ENCODE assay signal across 8 cellular contexts in genomic region chr10:70575874-70576802, GRCh38. TPM values are rescaled to one million over a fixed set of nuclear protein-coding genes. Genes with fewer than 3 reads are reported as not detected.
DNase-seq lines count a peak whose midpoint lies in the region; ATAC-seq and TF ChIP-seq lines count a peak whose summit lies in the region.

No MANE protein-coding gene starts in this region.

- TF ChIP-seq CTCF in activated B cell treated with CpG ODN at 0.5 μM for 24 hours (IDR thresholded peaks at IDR 0.05) (no peak), transverse colon (IDR thresholded peaks at IDR 0.05) (no peak)

- H2AFZ ChIP-seq in GM23248: no peak overlapping the region

- no peaks in the 10 kb centered on the region; the same call in 1 of the 2 replicates for H3F3A ChIP-seq in GM23248 (ENCODE audit: insufficient read depth)

- H3K4me2 ChIP-seq in GM23248 (ENCODE audit: unreplicated experiment): no peak overlapping the region

- H3K4me1 ChIP-seq in GM23248 (ENCODE audit: insufficient read depth) (peaks cover 9% of the 10 kb centered on the region), transverse colon (peaks cover 11 to 20% (median 14%) of the 10 kb centered on the region in 4 donors)

- no peak for DNase-seq in activated naive CD4-positive, alpha-beta T cell treated with Interleukin-2 at 50 U/mL for 16 hours
- DNase-seq in GM23248 (peak; percentile 59), LoVo (ENCODE audit: low spot score) (peak; percentile 58), activated B cell treated with CpG ODN at 0.5 μM for 24 hours (no peak), iris pigment epithelial cell (ENCODE audit: low read depth) (peak; percentile 71), transverse colon (peak; percentile 66), NCI-H2171 treated with DMSO at 0.1 percent for 48 hours (lab: John Stamatoyannopoulos, UW) (no peak)

- no peaks in the 10 kb centered on the region for H3K9me3 Mint-ChIP-seq in activated naive CD4-positive, alpha-beta T cell treated with anti-CD3 and anti-CD28 coated beads, Interleukin-2, amount 50 U/mL, for 24 hours
- H3K9me3 Mint-ChIP-seq in activated B cell treated with CpG ODN at 0.5 μM for 24 hours: no peaks in the 10 kb centered on the region

- H3K4me3 ChIP-seq in GM23248 (no peak overlapping the region), transverse colon (no peak overlapping the region)

- H3K27ac ChIP-seq in GM23248 (no peak overlapping the region), transverse colon (peak overlapping the region in 3 of 4 donors; percentile 23 to 58 (median 40))

- ATAC-seq in activated B cell treated with CpG ODN at 0.5 μM for 24 hours (ENCODE audit: low read depth): peak; percentile 56

- no peak overlapping the region for H3K4me3 Mint-ChIP-seq in activated naive CD4-positive, alpha-beta T cell treated with anti-CD3 and anti-CD28 coated beads, Interleukin-2, amount 50 U/mL, for 24 hours
- peak overlapping the region; percentile 57 for H3K4me3 Mint-ChIP-seq in activated B cell treated with CpG ODN at 0.5 μM for 24 hours

- in situ Hi-C loops in GM23248 (cut with MboI) (no loop called here), transverse colon (cut with MboI; ENCODE audit: low pct_ligation_motif_present in 1 of 4, low pct_unique_long_range_greater_than_20kb in 1 of 4, low sequenced_read_pairs in 3 of 4) (no loop called here)

- H3K27me3 ChIP-seq in GM23248 (replicated peaks; ENCODE audit: insufficient read depth) (no peaks in the 10 kb centered on the region), transverse colon (no peaks in the 10 kb centered on the region)

- H4K20me1 ChIP-seq in GM23248 (ENCODE audit: insufficient read depth): no peaks in the 10 kb centered on the region

- no peak for TF ChIP-seq EP300 in transverse colon (IDR thresholded peaks at IDR 0.05; ENCODE audit: low read depth)

- no peaks in the 10 kb centered on the region for H3K9me2 ChIP-seq in GM23248 (ENCODE audit: insufficient read depth)

- no peaks in the 10 kb centered on the region for H3K36me3 Mint-ChIP-seq in activated naive CD4-positive, alpha-beta T cell treated with anti-CD3 and anti-CD28 coated beads, Interleukin-2, amount 50 U/mL, for 24 hours
- H3K36me3 Mint-ChIP-seq in activated B cell treated with CpG ODN at 0.5 μM for 24 hours (ENCODE audit: low read depth): peaks cover 1% of the 10 kb centered on the region

- CTCF ChIA-PET in activated B cell treated with CpG ODN at 0.5 μM for 24 hours (lab: Charles Lee): interaction anchor here (0.8 to 0.9 kb wide), 2 partner anchors 28 to 705 kb away, joined by 3 read pairs; no protein-coding TSS in a partner anchor

- H3K79me2 ChIP-seq in GM23248 (ENCODE audit: insufficient read depth): no peaks in the 10 kb centered on the region

- peaks cover 50% of the 10 kb centered on the region for H3K4me1 Mint-ChIP-seq in activated naive CD4-positive, alpha-beta T cell treated with anti-CD3 and anti-CD28 coated beads, Interleukin-2, amount 50 U/mL, for 24 hours
- H3K4me1 Mint-ChIP-seq in activated B cell treated with CpG ODN at 0.5 μM for 24 hours: peaks cover 55% of the 10 kb centered on the region

- H3K36me3 ChIP-seq in GM23248 (ENCODE audit: low read depth) (no peaks in the 10 kb centered on the region), transverse colon (no peaks in the 10 kb centered on the region)

- POLR2A ChIA-PET in activated B cell treated with CpG ODN at 0.5 μM for 24 hours (lab: Charles Lee): interaction anchor here (0.6 to 1.2 kb wide), 2 partner anchors 115 to 842 kb away, joined by 3 read pairs; no protein-coding TSS in a partner anchor

- H3K27me3 Mint-ChIP-seq in activated naive CD4-positive, alpha-beta T cell treated with anti-CD3 and anti-CD28 coated beads, Interleukin-2, amount 50 U/mL, for 24 hours: no peaks in the 10 kb centered on the region
- no peaks in the 10 kb centered on the region for H3K27me3 Mint-ChIP-seq in activated B cell treated with CpG ODN at 0.5 μM for 24 hours

- 40 to 44% methylated on average over 12 of the region's 12 CpGs for WGBS in GM23248 (ENCODE audit: low coverage in 1 of 2, low lambda C conversion rate in 2 of 2, missing lambda C conversion rate in 2 of 2), 2 experiments
- WGBS in transverse colon (ENCODE audit: low coverage in 1 of 2), 2 donors: 28 to 33% methylated on average over 5 to 12 of the region's 12 CpGs

- no peak overlapping the region for H3K9ac ChIP-seq in GM23248

- intact Hi-C loops in activated B cell treated with CpG ODN at 0.5 μM for 24 hours (cut with micrococcal nuclease): no loop called here
- intact Hi-C loops in transverse colon (cut with DNase I; ENCODE audit: low total_unique reads): no loop called here

- no peak for TF ChIP-seq POLR2A in transverse colon (IDR thresholded peaks at IDR 0.05)

- H3K9me3 ChIP-seq in GM23248 (ENCODE audit: low read depth) (no peaks in the 10 kb centered on the region), transverse colon (no peaks in the 10 kb centered on the region)

- H3K27ac Mint-ChIP-seq in activated naive CD4-positive, alpha-beta T cell treated with anti-CD3 and anti-CD28 coated beads, Interleukin-2, amount 50 U/mL, for 24 hours: peak overlapping the region; percentile 1
- H3K27ac Mint-ChIP-seq in activated B cell treated with CpG ODN at 0.5 μM for 24 hours: peak overlapping the region; percentile 57

RNA-seq across cellular contexts. Expression of gene PRF1, which starts 26.4 kb away (rescaled TPM):
- not detected in 2 replicates for total RNA-seq in GM23248 (2014; rRNA removed; shearing (Covaris generic))
- polyA plus RNA-seq in GM23248 (2016; fragmentation: Nextera tagmentation; extraction: Ambion mirVana): not detected in 2 replicates
- total RNA-seq in activated B cell treated with CpG ODN at 0.5 μM for 24 hours (0.53 and 0.61 TPM in 2 replicates), transverse colon (10 to 100 TPM in 1 of 4 donors, 1 to 10 TPM in 2, under 1 TPM in 1; 0.80 to 12.7 (median 6.0) TPM)

Comparison
In these comparisons a context has a peak if more than half of its experiments do, and no peak if none do; other contexts are left out.
1. DNase-seq: peak in GM23248 (single experiment), LoVo (single experiment), iris pigment epithelial cell (single experiment) and transverse colon (single experiment); none in activated naive CD4-positive, alpha-beta T cell treated with Interleukin-2 at 50 U/mL for 16 hours (single experiment), activated B cell treated with CpG ODN at 0.5 μM for 24 hours (single experiment) and NCI-H2171 treated with DMSO at 0.1 percent for 48 hours (single experiment).